ENCODE assay signal across 7 cellular contexts in the genomic region with DNA sequence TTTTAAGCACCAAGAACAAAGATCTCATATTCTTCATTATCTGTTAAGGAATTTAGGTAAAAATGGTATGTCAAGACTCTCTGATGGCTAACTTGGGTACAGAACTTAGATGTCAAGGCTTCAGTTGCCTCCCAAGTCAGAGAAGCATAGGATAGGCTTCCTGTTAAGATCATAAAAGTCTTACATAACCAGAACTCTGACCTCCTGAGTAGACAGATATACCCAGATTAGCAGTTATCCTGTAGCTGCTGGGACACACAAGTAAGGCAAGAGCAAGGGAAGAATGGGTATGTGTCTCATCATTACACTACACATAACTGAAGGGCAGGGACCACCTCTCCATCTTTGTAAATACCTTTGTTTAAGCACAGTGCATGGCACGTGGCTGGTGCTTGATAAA.
"Had no signal": no experiment of that assay in that cellular context is flagged by ENCODE, and none has a peak within 500 bp of the region (broad histone marks: within the 10 kb centered on the region; RNA-seq: fewer than 3 reads in every experiment).

No MANE protein-coding gene starts in this region.

- ATAC-seq: GM23338, HepG2 had no signal

- H3K27ac ChIP-seq: HL-60 had no signal

- H3K27ac Mint-ChIP-seq: GM23338, H9, IgD-negative memory B cell had no signal

- H3K9me3 Mint-ChIP-seq: GM23338, H9, IgD-negative memory B cell had no signal

- DNase-seq: H9, HCEC 1CT, KBM-7 had no signal

- H3K27me3 Mint-ChIP-seq: IgD-negative memory B cell had no signal

- H3K4me3 Mint-ChIP-seq: GM23338, H9, IgD-negative memory B cell had no signal

- H3K4me1 Mint-ChIP-seq: GM23338, H9, IgD-negative memory B cell had no signal

- H3K4me3 ChIP-seq: GM23338 had no signal
